ENCODE assay signal across 22 cellular contexts in the genomic region with DNA sequence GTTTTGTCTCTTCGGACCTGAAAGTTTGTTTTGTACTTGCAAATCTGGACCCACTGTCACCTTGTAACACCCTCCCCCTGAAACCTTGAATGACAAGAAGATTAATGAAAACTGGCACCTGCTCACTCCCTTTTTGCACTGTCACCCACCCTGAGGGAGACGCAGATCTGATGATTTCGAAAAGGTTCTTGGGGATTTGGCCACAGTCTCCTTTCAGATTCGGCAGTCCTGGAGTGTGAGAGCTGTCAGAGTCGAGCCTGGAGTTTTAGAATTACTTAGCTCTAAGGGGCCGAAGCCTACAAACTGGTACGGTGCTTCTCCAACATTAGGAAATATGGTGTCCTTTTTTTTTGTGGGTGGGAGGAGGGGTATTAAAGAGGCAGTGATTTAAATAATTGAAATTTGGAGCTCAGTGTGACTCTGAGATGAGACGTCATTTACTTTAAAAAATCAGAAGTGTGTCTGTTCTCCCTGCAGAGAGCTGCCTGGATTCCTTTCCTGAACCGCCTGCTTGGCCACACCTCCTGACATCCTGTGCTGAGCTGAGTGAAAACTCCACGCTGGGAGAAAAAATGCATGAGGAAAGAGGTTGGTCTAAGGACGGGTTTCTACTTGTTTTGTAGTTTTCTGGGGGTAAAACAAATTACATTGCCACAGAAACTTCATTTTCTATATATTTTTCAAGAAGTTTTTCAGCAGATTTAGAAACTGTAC.
DNase-seq lines count a peak whose midpoint lies in the region; ATAC-seq, FAIRE-seq and TF ChIP-seq lines count a peak whose summit lies in the region.
"Had no signal": no experiment of that assay in that cellular context is flagged by ENCODE, and none has a peak within 500 bp of the region (broad histone marks: within the 10 kb centered on the region; RNA-seq: fewer than 3 reads in every experiment).

No MANE protein-coding gene starts in this region.

- H3K27ac Mint-ChIP-seq in H9 (peak overlapping the region; percentile 49 to 79 (median 50); a peak in 4 of 7 replicates), endothelial cell (ENCODE audit: unreplicated experiment) (no peak overlapping the region), mesothelial cell of epicardium (peak overlapping the region; percentile 27)
- H3K27ac Mint-ChIP-seq: activated CD4-positive, alpha-beta T cell treated with anti-CD3 and anti-CD28 coated beads, Interleukin-2, amount 10 ng/mL, durations not matched to agents 7 days and 5 days; CD14-positive monocyte; T-cell had no signal

- no peak overlapping the region for H3K56ac ChIP-seq in H9 (ENCODE audit: insufficient read length, low read depth, low read length)

- CTCF ChIA-PET in A673 (lab: Charles Lee) = no interaction called here

- H3K9me3 Mint-ChIP-seq in H9 (peaks cover 20 to 21% of the 10 kb centered on the region in 2 experiments), endothelial cell (ENCODE audit: unreplicated experiment) (peaks cover 4% of the 10 kb centered on the region), mesothelial cell of epicardium (peaks cover 10% of the 10 kb centered on the region)

- no peaks in the 10 kb centered on the region for H3K23me2 ChIP-seq in H9 (ENCODE audit: insufficient read length, low read depth, low read length, poor library complexity, severe bottlenecking)

- H4K91ac ChIP-seq in H9 (ENCODE audit: insufficient read length, low read depth, low read length) = no peak overlapping the region

- H2BK15ac ChIP-seq in H9 (ENCODE audit: low read depth, low read length) = no peak overlapping the region

- no peak overlapping the region for H3K23ac ChIP-seq in H9 (ENCODE audit: insufficient read length, low read depth, low read length)

- ATAC-seq in HG03432 (IDR thresholded peaks at IDR 0.05; ENCODE audit: unreplicated experiment) (no peak), GM18909 (IDR thresholded peaks at IDR 0.05; ENCODE audit: poor library complexity, unreplicated experiment) (no peak)
- ATAC-seq: Right ventricle myocardium inferior, T-cell had no signal

- no peak for FAIRE-seq in HTR-8/SVneo (lab: Jason Lieb, UNC)
- FAIRE-seq: GM12892 had no signal

- POLR2A ChIA-PET in A673 (lab: Charles Lee; ENCODE audit: low non-redundant PET) = no interaction called here

- H2AK5ac ChIP-seq in H9 (ENCODE audit: insufficient read length, low read length) = no peak overlapping the region

- intact Hi-C loops in A673 (cut with micrococcal nuclease; ENCODE audit: unreplicated experiment) = no loop called here

- no peaks in the 10 kb centered on the region for H3K36me3 ChIP-seq in A673 (ENCODE audit: insufficient read depth, low read length, poor library complexity, severe bottlenecking)
- H3K36me3 ChIP-seq: suprapubic skin had no signal

- no peaks in the 10 kb centered on the region for H3K79me1 ChIP-seq in H9 (ENCODE audit: insufficient read depth, low read depth, low read length, poor library complexity, severe bottlenecking)

- H3K27me3 ChIP-seq in A673 (replicated peaks; ENCODE audit: insufficient read depth, low read depth, low read length, poor library complexity) (no peaks in the 10 kb centered on the region), H9 (ENCODE audit: insufficient read depth, low read length) (no peaks in the 10 kb centered on the region)
- H3K27me3 ChIP-seq: suprapubic skin had no signal

- H3T11ph ChIP-seq in H9 (ENCODE audit: low read length) = no peak overlapping the region

- no peak overlapping the region for H4K5ac ChIP-seq in H9 (ENCODE audit: insufficient read length, low read depth, low read length)

- H3K36me3 Mint-ChIP-seq in H9 (ENCODE audit: insufficient read depth in 1 of 3, low read depth in 3 of 3) (peaks cover 0 to 20% (median 0%) of the 10 kb centered on the region in 3 experiments; a peak in 4 of 7 replicates), endothelial cell (ENCODE audit: low read depth, unreplicated experiment) (no peaks in the 10 kb centered on the region), mesothelial cell of epicardium (no peaks in the 10 kb centered on the region)
- H3K36me3 Mint-ChIP-seq: CD14-positive monocyte, T-cell had no signal

- H3K27me3 Mint-ChIP-seq in H9 (ENCODE audit: low read depth) (peaks cover 9% of the 10 kb centered on the region), endothelial cell (ENCODE audit: unreplicated experiment) (no peaks in the 10 kb centered on the region), mesothelial cell of epicardium (ENCODE audit: low read depth) (no peaks in the 10 kb centered on the region)
- H3K27me3 Mint-ChIP-seq: activated CD4-positive, alpha-beta T cell treated with anti-CD3 and anti-CD28 coated beads, Interleukin-2, amount 10 ng/mL, durations not matched to agents 7 days and 5 days had no signal

- no peaks in the 10 kb centered on the region for H3K79me2 ChIP-seq in H9 (ENCODE audit: insufficient read depth, low read length)

- H3K14ac ChIP-seq in H9 (ENCODE audit: insufficient read depth, low read length) = no peak overlapping the region

- H3K18ac ChIP-seq in H9 (ENCODE audit: insufficient read length, low read depth, low read length) = no peak overlapping the region

- H3K4me3 Mint-ChIP-seq in H9 (peak overlapping the region in 1 of 2 experiments; percentile 13; a peak in 2 of 5 replicates), endothelial cell (ENCODE audit: unreplicated experiment) (no peak overlapping the region), mesothelial cell of epicardium (peak overlapping the region; percentile 47)
- H3K4me3 Mint-ChIP-seq: activated CD4-positive, alpha-beta T cell treated with anti-CD3 and anti-CD28 coated beads, Interleukin-2, amount 10 ng/mL, durations not matched to agents 7 days and 5 days; CD14-positive monocyte; T-cell had no signal

- no peak for TF ChIP-seq CTCF in A673 (conservative IDR thresholded peaks at IDR 0.05; ENCODE audit: low read depth, low read length)
- no peak for TF ChIP-seq CTCF in H9 (conservative IDR thresholded peaks at IDR 0.05)
- TF ChIP-seq CTCF in endothelial cell (IDR thresholded peaks at IDR 0.05; ENCODE audit: unreplicated experiment) = no peak
- no peak for TF ChIP-seq CTCF in mesothelial cell of epicardium (IDR thresholded peaks at IDR 0.05; ENCODE audit: unreplicated experiment)

- DNase-seq in A673 (ENCODE audit: low spot score) = peak; percentile 5
- peak; percentile 36 for DNase-seq in H9
- peak; percentile 18 for DNase-seq in endothelial cell (ENCODE audit: low spot score)
- no peak for DNase-seq in mesothelial cell of epicardium (ENCODE audit: low spot score in 2 of 2, unreplicated experiment in 2 of 2)
- DNase-seq in HTR-8/SVneo (ENCODE audit: insufficient read length, low spot score) = no peak
- DNase-seq in stimulated activated CD4-positive, alpha-beta T cell treated with anti-CD3 and anti-CD28 coated beads, Interleukin-4, amount 100 ng/mL, for 24 hours = no peak
- DNase-seq: ACHN; activated CD4-positive, alpha-beta T cell treated with anti-CD3 and anti-CD28 coated beads, Interleukin-2, amount 10 ng/mL, durations not matched to agents 7 days and 5 days; activated naive CD4-positive, alpha-beta T cell treated with Interleukin-2 at 50 U/mL for 16 hours; anterior cingulate cortex; cerebellar nuclear complex; effector CD8-positive, alpha-beta T cell; NCI-H1105; NCI-H524 treated with DMSO at 0.1 percent for 48 hours; stimulated activated CD4-positive, alpha-beta T cell treated with anti-CD3 and anti-CD28 coated beads, Interleukin-12 subunit alpha, Interleukin-12 subunit beta, amount 100 ng/mL, for 4 hours; T-cell had no signal

- no peak overlapping the region for H2BK5ac ChIP-seq in H9 (ENCODE audit: insufficient read length, low read length)

- no peaks in the 10 kb centered on the region for H3K9me3 ChIP-seq in A673 (ENCODE audit: low read depth, low read length, poor library complexity, severe bottlenecking)
- no peaks in the 10 kb centered on the region for H3K9me3 ChIP-seq in H9 (ENCODE audit: control insufficient read depth, low read depth, low read length)
- H3K9me3 ChIP-seq: suprapubic skin had no signal

- no peak overlapping the region for H4K8ac ChIP-seq in H9 (replicated peaks; ENCODE audit: insufficient read length, low read depth, low read length)

- H3K4ac ChIP-seq in H9 (ENCODE audit: low read depth, low read length) = no peak overlapping the region

- no peaks in the 10 kb centered on the region for H4K20me1 ChIP-seq in H9 (ENCODE audit: control insufficient read depth, insufficient read depth, insufficient read length)

- H3K4me2 ChIP-seq in H9 (ENCODE audit: insufficient read depth, insufficient read length, low read length) = peak overlapping the region; percentile 9

- no peak overlapping the region for H2BK120ac ChIP-seq in H9 (ENCODE audit: low read depth, low read length, poor library complexity, severe bottlenecking)

- no peak overlapping the region for H3K9ac ChIP-seq in H9 (ENCODE audit: extremely low read depth, insufficient read length, low read length)

- no CpG with 5 or more reads among the region's 11 CpGs for WGBS in H9 (ENCODE audit: extremely low coverage, insufficient read length, low lambda C conversion rate)

- H2AFZ ChIP-seq in H9 (ENCODE audit: low read length) = no peak overlapping the region

- no peak overlapping the region for H3K27ac ChIP-seq in A673 (ENCODE audit: low read depth, low read length, poor library complexity, severe bottlenecking)
- no peak overlapping the region for H3K27ac ChIP-seq in H9 (ENCODE audit: insufficient read length, low read depth, low read length)
- H3K27ac ChIP-seq: suprapubic skin had no signal

- H3K4me1 Mint-ChIP-seq in H9 (peaks cover 27 to 28% of the 10 kb centered on the region in 2 experiments), endothelial cell (ENCODE audit: unreplicated experiment) (peaks cover 9% of the 10 kb centered on the region), mesothelial cell of epicardium (peaks cover 18% of the 10 kb centered on the region)
- H3K4me1 Mint-ChIP-seq: activated CD4-positive, alpha-beta T cell treated with anti-CD3 and anti-CD28 coated beads, Interleukin-2, amount 10 ng/mL, durations not matched to agents 7 days and 5 days; CD14-positive monocyte; T-cell had no signal

- H2BK12ac ChIP-seq in H9 (ENCODE audit: insufficient read length, low read depth, low read length) = no peak overlapping the region

- H3K4me3 ChIP-seq in A673 (ENCODE audit: low read depth, low read length, poor library complexity, severe bottlenecking) = no peak overlapping the region
- H3K4me3 ChIP-seq: suprapubic skin had no signal

- H2BK20ac ChIP-seq in H9 (ENCODE audit: low read depth, low read length, poor library complexity, severe bottlenecking) = no peak overlapping the region

- no peaks in the 10 kb centered on the region for H3K4me1 ChIP-seq in A673 (ENCODE audit: insufficient read depth, low read length, poor library complexity, severe bottlenecking)
- H3K4me1 ChIP-seq in H9 (ENCODE audit: insufficient read depth, low read length) = peaks cover 9% of the 10 kb centered on the region; the same call in 1 of the 2 replicates

- no TSS peak for BruUV-seq in A673 (replicated peaks; lab: Mats Ljungman, UMichigan)

Comparison
In these comparisons a context has a peak if more than half of its experiments do, and no peak if none do; other contexts are left out.
1. DNase-seq: peak in A673 (single experiment), H9 (single experiment) and endothelial cell (single experiment); none in mesothelial cell of epicardium (0 of 2), HTR-8/SVneo (single experiment) and stimulated activated CD4-positive, alpha-beta T cell treated with anti-CD3 and anti-CD28 coated beads, Interleukin-4, amount 100 ng/mL, for 24 hours (single experiment).